Comparison of ENCODE assay signal across 8 cellular contexts in genomic region chrX:107630031-107630689, GRCh38. TPM values are rescaled to one million over a fixed set of nuclear protein-coding genes. Genes with fewer than 3 reads are reported as not detected.
DNase-seq lines count a peak whose midpoint lies in the region; ATAC-seq and TF ChIP-seq lines count a peak whose summit lies in the region.

No MANE protein-coding gene starts in this region.

- peaks cover 7% of the 10 kb centered on the region for H3K4me1 Mint-ChIP-seq in glutamatergic neuron (ENCODE audit: low read depth, unreplicated experiment)

- H3K9me3 ChIP-seq in cardiac muscle cell (ENCODE audit: low read depth) = no peaks in the 10 kb centered on the region
- H3K9me3 ChIP-seq in SK-N-MC (ENCODE audit: low read depth, low read length) = no peaks in the 10 kb centered on the region
- no peaks in the 10 kb centered on the region for H3K9me3 ChIP-seq in thoracic aorta

- H3K36me3 Mint-ChIP-seq in glutamatergic neuron (ENCODE audit: unreplicated experiment) = no peaks in the 10 kb centered on the region

- H3K27me3 ChIP-seq in cardiac muscle cell (no peaks in the 10 kb centered on the region), thoracic aorta (replicated peaks; ENCODE audit: insufficient read depth) (no peaks in the 10 kb centered on the region)

- ATAC-seq in Right ventricle myocardium superior (ENCODE audit: poor library complexity) (no peak), thoracic aorta (ENCODE audit: insufficient number of reproducible peaks, low FRiP score, low read depth) (no peak), GM18498 (IDR thresholded peaks at IDR 0.05; ENCODE audit: unreplicated experiment) (no peak), HG02623 (IDR thresholded peaks at IDR 0.05; ENCODE audit: unreplicated experiment) (no peak)

- peak overlapping the region; percentile 86 for H3K9ac ChIP-seq in SK-N-MC (ENCODE audit: insufficient read length)

- H3K36me3 ChIP-seq in cardiac muscle cell (no peaks in the 10 kb centered on the region), SK-N-MC (ENCODE audit: insufficient read depth, low read length) (no peaks in the 10 kb centered on the region), thoracic aorta (no peaks in the 10 kb centered on the region)

- H3K27ac Mint-ChIP-seq in glutamatergic neuron (ENCODE audit: unreplicated experiment) = no peak overlapping the region

- H3K27ac ChIP-seq in cardiac muscle cell (no peak overlapping the region), SK-N-MC (no peak overlapping the region), thoracic aorta (no peak overlapping the region)

- peaks cover 10% of the 10 kb centered on the region for H3K4me1 ChIP-seq in cardiac muscle cell (ENCODE audit: low read depth)
- H3K4me1 ChIP-seq in thoracic aorta (ENCODE audit: control insufficient read depth in 1 of 2, low read depth in 2 of 2) = peaks cover 0 to 5% of the 10 kb centered on the region in 2 donors

- no peaks in the 10 kb centered on the region for H3K9me3 Mint-ChIP-seq in glutamatergic neuron (ENCODE audit: unreplicated experiment)

- TF ChIP-seq CTCF in cardiac muscle cell (IDR thresholded peaks at IDR 0.05; ENCODE audit: low read depth, low read length) = no peak
- no peak for TF ChIP-seq CTCF in glutamatergic neuron (IDR thresholded peaks at IDR 0.05; ENCODE audit: partially characterized antibody, unreplicated experiment)
- no peak for TF ChIP-seq CTCF in thoracic aorta (IDR thresholded peaks at IDR 0.05)
- no peak for TF ChIP-seq CTCF in GM10248 (IDR thresholded peaks at IDR 0.05; ENCODE audit: control extremely low read depth, extremely low read depth, low read depth, missing control alignments)

- DNase-seq in cardiac muscle cell (ENCODE audit: low read depth in 1 of 2, low spot score in 1 of 2) (no peak), Right ventricle myocardium superior (no peak), SK-N-MC (ENCODE audit: low read depth, low spot score) (no peak), glutamatergic neuron (no peak), thoracic aorta (ENCODE audit: low spot score) (no peak), GM10248 (ENCODE audit: extremely low spot score) (no peak)

- POLR2A ChIA-PET in GM10248 (lab: Yijun Ruan, JAX) = no interaction called here

- peak overlapping the region; percentile 93 for H3K4me3 Mint-ChIP-seq in glutamatergic neuron (ENCODE audit: unreplicated experiment)

- peak overlapping the region; percentile 86 for H3K4me3 ChIP-seq in cardiac muscle cell
- peak overlapping the region; percentile 84 for H3K4me3 ChIP-seq in SK-N-MC
- peak overlapping the region; percentile 83 for H3K4me3 ChIP-seq in thoracic aorta

- intact Hi-C loops in Right ventricle myocardium superior (cut with DNase I) = no loop called here

- H3K27me3 Mint-ChIP-seq in glutamatergic neuron (ENCODE audit: unreplicated experiment) = peaks cover 1% of the 10 kb centered on the region

- CTCF ChIA-PET in GM10248 (lab: Yijun Ruan, JAX) = interaction anchor here (1.6 to 4.4 kb wide), 3 partner anchors 24 to 146 kb away, joined by 4 to 19 read pairs (median 7); partner anchors contain the start of genes NCBP2L and TSC22D3

RNA-seq across cellular contexts. Expression of gene PRPS1, which starts 1.9 kb away (rescaled TPM):
- total RNA-seq in cardiac muscle cell (75.4 and 82.6 TPM in 2 replicates), Right ventricle myocardium superior (20.7 TPM), glutamatergic neuron (ENCODE audit: unreplicated experiment) (31.8 TPM), thoracic aorta (10 to 100 TPM; 31.7 to 34.0 TPM)
- polyA plus RNA-seq in cardiac muscle cell = 78.7 and 79.1 TPM in 2 replicates
